17 cellular contexts compared by ENCODE assay signal in genomic region chr6:45986746-45987274, GRCh38. TPM values are rescaled to one million over a fixed set of nuclear protein-coding genes. Genes with fewer than 3 reads are reported as not detected.
"Had no signal": no experiment of that assay in that cellular context is flagged by ENCODE, and none has a peak within 500 bp of the region (broad histone marks: within the 10 kb centered on the region; RNA-seq: fewer than 3 reads in every experiment).

No MANE protein-coding gene starts in this region.

- ATAC-seq: activated CD4-positive, CD25-positive, alpha-beta regulatory T cell treated with anti-CD3 and anti-CD28 coated beads, Interleukin-2, amount 50 U/mL, for 24 hours; gastroesophageal sphincter; stimulated activated naive B cell treated with anti-CD40 and anti-IgM and Interleukin-4, amounts not matched to agents 10 μg/mL and 1 μg/mL and 100 μg/mL, for 72 hours had no signal

- H3K36me3 ChIP-seq: brain microvascular endothelial cell, gastroesophageal sphincter, lower lobe of right lung, neural progenitor cell, ovary, transverse colon had no signal

- H3K9me3 ChIP-seq: gastroesophageal sphincter, lower lobe of right lung, ovary, transverse colon had no signal

- H3K27me3 ChIP-seq: brain microvascular endothelial cell, dorsolateral prefrontal cortex, gastroesophageal sphincter, neural progenitor cell, ovary, transverse colon had no signal

- H3K4me1 ChIP-seq: gastroesophageal sphincter had no signal

- DNase-seq: activated CD4-positive, alpha-beta T cell treated with anti-CD3 and anti-CD28 coated beads, Interleukin-2, amount 50 U/mL, for 1 hour; activated naive CD8-positive, alpha-beta T cell treated with anti-CD3 and anti-CD28 coated beads, Interleukin-2, amount 10 ng/mL, durations not matched to agents 7 days and 5 days; anterior cingulate cortex; brain microvascular endothelial cell; dorsolateral prefrontal cortex; endodermal cell; islet precursor cell; lower lobe of right lung; ovary; stimulated activated CD4-positive, alpha-beta T cell treated with anti-CD3 and anti-CD28 coated beads, Interleukin-15, amount 100 ng/mL, for 24 hours; stimulated activated CD4-positive, alpha-beta T cell treated with anti-CD3 and anti-CD28 coated beads, Interleukin-4, amount 100 ng/mL, for 1 hour; stimulated activated naive B cell treated with anti-CD40 and anti-IgM and Interleukin-4, amounts not matched to agents 10 μg/mL and 1 μg/mL and 100 μg/mL, for 72 hours; transverse colon had no signal

- H3K27ac ChIP-seq: brain microvascular endothelial cell, dorsolateral prefrontal cortex, gastroesophageal sphincter, lower lobe of right lung, neural progenitor cell, ovary had no signal

- H3K4me3 ChIP-seq: dorsolateral prefrontal cortex, gastroesophageal sphincter, lower lobe of right lung, neural progenitor cell, ovary, transverse colon had no signal

RNA-seq across cellular contexts. Expression of gene CLIC5, which starts 28.9 kb away (rescaled TPM):
- total RNA-seq: chondrocyte had no signal
